ENCODE assay signal across 8 cellular contexts in the genomic region with DNA sequence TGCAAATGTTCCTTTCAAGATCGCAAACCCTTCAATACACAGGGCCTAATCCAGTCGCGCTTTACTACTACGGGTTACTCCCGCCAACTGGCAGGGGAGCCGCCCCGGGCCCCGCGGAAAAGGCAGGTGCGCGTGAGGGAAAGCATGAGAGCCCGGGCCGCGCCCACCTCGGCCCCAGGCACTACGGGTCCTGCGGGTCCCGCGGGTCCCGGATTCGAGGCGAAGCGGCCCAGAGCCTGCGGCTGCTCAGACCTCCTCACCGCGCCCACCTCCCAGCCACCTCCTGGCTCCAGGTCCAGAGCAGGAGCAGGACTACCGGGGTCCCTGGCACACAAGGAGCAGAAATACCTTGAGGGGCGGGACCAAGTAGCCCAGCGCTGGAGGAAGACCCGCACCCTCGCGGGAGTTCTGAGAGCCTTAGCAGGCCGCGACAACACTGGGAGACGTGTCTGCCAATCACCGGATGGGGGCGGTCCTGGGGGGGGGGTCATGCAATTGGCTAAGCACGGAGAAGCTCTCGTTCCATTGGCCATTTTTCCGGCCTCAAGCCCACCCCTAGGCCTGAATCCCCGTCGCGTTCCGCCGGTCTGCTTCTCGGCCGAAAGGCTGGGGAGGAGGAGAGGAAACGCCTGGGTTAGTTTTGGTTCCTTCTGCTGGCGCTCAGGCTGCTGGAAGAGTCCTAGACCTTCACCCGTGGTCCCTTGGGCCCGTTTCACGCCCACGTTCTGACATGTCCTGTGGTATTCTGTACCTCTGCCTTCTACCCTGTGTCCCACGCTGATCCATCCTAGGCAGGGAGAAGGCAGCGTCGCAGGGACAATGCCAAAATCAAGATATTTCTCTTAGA. TPM values are rescaled to one million over a fixed set of nuclear protein-coding genes. Genes with fewer than 3 reads are reported as not detected.
DNase-seq lines count a peak whose midpoint lies in the region; ATAC-seq and TF ChIP-seq lines count a peak whose summit lies in the region.

No MANE protein-coding gene starts in this region.

- H3K4me1 Mint-ChIP-seq in WTC11 (peaks cover 21% of the 10 kb centered on the region), immature natural killer cell (peaks cover 8 to 15% of the 10 kb centered on the region in 2 donors)

- H3K4me2 ChIP-seq in smooth muscle cell: peak overlapping the region; percentile 93

- DNase-seq in A172 (ENCODE audit: low spot score): peak; percentile 92
- DNase-seq in NCI-H2171 (lab: John Stamatoyannopoulos, UW): peak; percentile 77
- peak; percentile 95 for DNase-seq in WTC11 (ENCODE audit: low spot score)
- DNase-seq in caudate nucleus (lab: John Stamatoyannopoulos, UW): peak; percentile 47 to 98 (median 93)
- peak; percentile 81 to 88 (median 87) for DNase-seq in immature natural killer cell
- peak; percentile 83 for DNase-seq in smooth muscle cell (lab: John Stamatoyannopoulos, UW; ENCODE audit: unreplicated experiment)

- ATAC-seq in HG03066 (IDR thresholded peaks at IDR 0.05; ENCODE audit: low read depth, unreplicated experiment): peak; percentile 97
- ATAC-seq in WTC11: peak; percentile 93

- TF ChIP-seq CTCF in WTC11 (IDR thresholded peaks at IDR 0.05) (no peak), smooth muscle cell (IDR thresholded peaks at IDR 0.05; ENCODE audit: borderline replicate concordance, insufficient read depth, poor library complexity, severe bottlenecking) (no peak)

- H3K27me3 Mint-ChIP-seq in WTC11 (ENCODE audit: low read depth) (no peaks in the 10 kb centered on the region; the same call in 1 of the 2 replicates), immature natural killer cell (ENCODE audit: low read depth in 3 of 3) (peaks cover 0 to 5% (median 3%) of the 10 kb centered on the region in 3 donors)

- H3K4me3 ChIP-seq in smooth muscle cell: peak overlapping the region; percentile 66

- no peaks in the 10 kb centered on the region for H4K20me1 ChIP-seq in smooth muscle cell (ENCODE audit: low read depth)

- H2AFZ ChIP-seq in smooth muscle cell (ENCODE audit: low read depth): peak overlapping the region; percentile 91

- H3K9ac ChIP-seq in smooth muscle cell (ENCODE audit: low read depth): peak overlapping the region; percentile 83

- CTCF ChIA-PET in WTC11 (lab: Charles Lee): interaction anchor here (0.7 to 1.4 kb wide), 7 partner anchors 134 to 1512 kb away, joined by 3 to 9 read pairs (median 4); no protein-coding TSS in a partner anchor

- H3F3A ChIP-seq in smooth muscle cell (ENCODE audit: low read depth): peaks cover 17% of the 10 kb centered on the region

- WGBS in smooth muscle cell (ENCODE audit: low lambda C conversion rate): 3% methylated on average over 56 of the region's 56 CpGs

- TF ChIP-seq POLR2A in GM18526 (IDR thresholded peaks at IDR 0.05; ENCODE audit: extremely low read depth, insufficient read length): peak; percentile 84

- no peaks in the 10 kb centered on the region for H3K9me3 ChIP-seq in smooth muscle cell (replicated peaks; ENCODE audit: low read depth)

- peaks cover 6% of the 10 kb centered on the region for H3K4me1 ChIP-seq in smooth muscle cell (ENCODE audit: low read depth)

- peak overlapping the region; percentile 82 for H3K27ac ChIP-seq in caudate nucleus (ENCODE audit: low read depth, low read length)
- peak overlapping the region; percentile 81 for H3K27ac ChIP-seq in smooth muscle cell (ENCODE audit: low read depth)

- no peaks in the 10 kb centered on the region for H3K36me3 ChIP-seq in smooth muscle cell (ENCODE audit: low read depth)

- H3K27ac Mint-ChIP-seq in WTC11: peak overlapping the region; percentile 92
- peak overlapping the region; percentile 65 to 90 (median 83) for H3K27ac Mint-ChIP-seq in immature natural killer cell

- no peaks in the 10 kb centered on the region for H3K9me3 Mint-ChIP-seq in WTC11
- H3K9me3 Mint-ChIP-seq in immature natural killer cell: no peaks in the 10 kb centered on the region

- no peaks in the 10 kb centered on the region for H3K27me3 ChIP-seq in smooth muscle cell (ENCODE audit: low read depth)

- peaks cover 33% of the 10 kb centered on the region for H3K36me3 Mint-ChIP-seq in WTC11
- H3K36me3 Mint-ChIP-seq in immature natural killer cell: no peaks in the 10 kb centered on the region

- no peaks in the 10 kb centered on the region for H3K79me2 ChIP-seq in smooth muscle cell (ENCODE audit: low read depth)

- POLR2A ChIA-PET in WTC11 (lab: Charles Lee): interaction anchor here (0.6 to 2.5 kb wide), 12 partner anchors 10 to 455 kb away, joined by 3 to 29 read pairs (median 3); no protein-coding TSS in a partner anchor

- peak overlapping the region; percentile 53 for H3K4me3 Mint-ChIP-seq in WTC11
- peak overlapping the region; percentile 78 to 92 (median 87) for H3K4me3 Mint-ChIP-seq in immature natural killer cell

TF ChIP-seq in WTC11, 78 proteins besides CTCF, POLR2A, EP300 and RAD21 (continues in another document):
- TF ChIP-seq, protein P1, sequence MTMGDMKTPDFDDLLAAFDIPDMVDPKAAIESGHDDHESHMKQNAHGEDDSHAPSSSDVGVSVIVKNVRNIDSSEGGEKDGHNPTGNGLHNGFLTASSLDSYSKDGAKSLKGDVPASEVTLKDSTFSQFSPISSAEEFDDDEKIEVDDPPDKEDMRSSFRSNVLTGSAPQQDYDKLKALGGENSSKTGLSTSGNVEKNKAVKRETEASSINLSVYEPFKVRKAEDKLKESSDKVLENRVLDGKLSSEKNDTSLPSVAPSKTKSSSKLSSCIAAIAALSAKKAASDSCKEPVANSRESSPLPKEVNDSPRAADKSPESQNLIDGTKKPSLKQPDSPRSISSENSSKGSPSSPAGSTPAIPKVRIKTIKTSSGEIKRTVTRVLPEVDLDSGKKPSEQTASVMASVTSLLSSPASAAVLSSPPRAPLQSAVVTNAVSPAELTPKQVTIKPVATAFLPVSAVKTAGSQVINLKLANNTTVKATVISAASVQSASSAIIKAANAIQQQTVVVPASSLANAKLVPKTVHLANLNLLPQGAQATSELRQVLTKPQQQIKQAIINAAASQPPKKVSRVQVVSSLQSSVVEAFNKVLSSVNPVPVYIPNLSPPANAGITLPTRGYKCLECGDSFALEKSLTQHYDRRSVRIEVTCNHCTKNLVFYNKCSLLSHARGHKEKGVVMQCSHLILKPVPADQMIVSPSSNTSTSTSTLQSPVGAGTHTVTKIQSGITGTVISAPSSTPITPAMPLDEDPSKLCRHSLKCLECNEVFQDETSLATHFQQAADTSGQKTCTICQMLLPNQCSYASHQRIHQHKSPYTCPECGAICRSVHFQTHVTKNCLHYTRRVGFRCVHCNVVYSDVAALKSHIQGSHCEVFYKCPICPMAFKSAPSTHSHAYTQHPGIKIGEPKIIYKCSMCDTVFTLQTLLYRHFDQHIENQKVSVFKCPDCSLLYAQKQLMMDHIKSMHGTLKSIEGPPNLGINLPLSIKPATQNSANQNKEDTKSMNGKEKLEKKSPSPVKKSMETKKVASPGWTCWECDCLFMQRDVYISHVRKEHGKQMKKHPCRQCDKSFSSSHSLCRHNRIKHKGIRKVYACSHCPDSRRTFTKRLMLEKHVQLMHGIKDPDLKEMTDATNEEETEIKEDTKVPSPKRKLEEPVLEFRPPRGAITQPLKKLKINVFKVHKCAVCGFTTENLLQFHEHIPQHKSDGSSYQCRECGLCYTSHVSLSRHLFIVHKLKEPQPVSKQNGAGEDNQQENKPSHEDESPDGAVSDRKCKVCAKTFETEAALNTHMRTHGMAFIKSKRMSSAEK (CRISPR knock-in tag; IDR thresholded peaks at IDR 0.05; ENCODE audit: borderline replicate concordance): peak; percentile 91; the same call in 1 of the 2 replicates
- TF ChIP-seq NFYB (CRISPR knock-in tag; conservative IDR thresholded peaks at IDR 0.05; ENCODE audit: low read depth): peak; percentile 78
- TF ChIP-seq NFATC4 (CRISPR knock-in tag; IDR thresholded peaks at IDR 0.05): peak; percentile 87
- TF ChIP-seq ZNF138 (CRISPR knock-in tag; conservative IDR thresholded peaks at IDR 0.05): peak; percentile 53
- TF ChIP-seq ZNF671 (CRISPR knock-in tag; IDR thresholded peaks at IDR 0.05): peak; percentile 88
- TF ChIP-seq, protein P2, sequence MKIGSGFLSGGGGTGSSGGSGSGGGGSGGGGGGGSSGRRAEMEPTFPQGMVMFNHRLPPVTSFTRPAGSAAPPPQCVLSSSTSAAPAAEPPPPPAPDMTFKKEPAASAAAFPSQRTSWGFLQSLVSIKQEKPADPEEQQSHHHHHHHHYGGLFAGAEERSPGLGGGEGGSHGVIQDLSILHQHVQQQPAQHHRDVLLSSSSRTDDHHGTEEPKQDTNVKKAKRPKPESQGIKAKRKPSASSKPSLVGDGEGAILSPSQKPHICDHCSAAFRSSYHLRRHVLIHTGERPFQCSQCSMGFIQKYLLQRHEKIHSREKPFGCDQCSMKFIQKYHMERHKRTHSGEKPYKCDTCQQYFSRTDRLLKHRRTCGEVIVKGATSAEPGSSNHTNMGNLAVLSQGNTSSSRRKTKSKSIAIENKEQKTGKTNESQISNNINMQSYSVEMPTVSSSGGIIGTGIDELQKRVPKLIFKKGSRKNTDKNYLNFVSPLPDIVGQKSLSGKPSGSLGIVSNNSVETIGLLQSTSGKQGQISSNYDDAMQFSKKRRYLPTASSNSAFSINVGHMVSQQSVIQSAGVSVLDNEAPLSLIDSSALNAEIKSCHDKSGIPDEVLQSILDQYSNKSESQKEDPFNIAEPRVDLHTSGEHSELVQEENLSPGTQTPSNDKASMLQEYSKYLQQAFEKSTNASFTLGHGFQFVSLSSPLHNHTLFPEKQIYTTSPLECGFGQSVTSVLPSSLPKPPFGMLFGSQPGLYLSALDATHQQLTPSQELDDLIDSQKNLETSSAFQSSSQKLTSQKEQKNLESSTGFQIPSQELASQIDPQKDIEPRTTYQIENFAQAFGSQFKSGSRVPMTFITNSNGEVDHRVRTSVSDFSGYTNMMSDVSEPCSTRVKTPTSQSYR (CRISPR knock-in tag; IDR thresholded peaks at IDR 0.05): peak; percentile 39; the same call in 1 of the 2 replicates
- TF ChIP-seq, protein P3, sequence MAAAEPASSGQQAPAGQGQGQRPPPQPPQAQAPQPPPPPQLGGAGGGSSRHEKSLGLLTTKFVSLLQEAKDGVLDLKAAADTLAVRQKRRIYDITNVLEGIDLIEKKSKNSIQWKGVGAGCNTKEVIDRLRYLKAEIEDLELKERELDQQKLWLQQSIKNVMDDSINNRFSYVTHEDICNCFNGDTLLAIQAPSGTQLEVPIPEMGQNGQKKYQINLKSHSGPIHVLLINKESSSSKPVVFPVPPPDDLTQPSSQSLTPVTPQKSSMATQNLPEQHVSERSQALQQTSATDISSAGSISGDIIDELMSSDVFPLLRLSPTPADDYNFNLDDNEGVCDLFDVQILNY (CRISPR knock-in tag; IDR thresholded peaks at IDR 0.05): peak; percentile 72; the same call in 1 of the 2 replicates

RNA-seq across cellular contexts. Expression of a gene that starts 29.0 kb away (rescaled TPM):
- not detected in 2 replicates for total RNA-seq in A172 (2014; rRNA removed; shearing (Covaris generic))
- 14.6 to 27.8 TPM (median 24.0 TPM) in 3 replicates for total RNA-seq in WTC11 (2021)
- not detected for polyA plus RNA-seq in immature natural killer cell
- total RNA-seq in smooth muscle cell: 3.4 and 4.1 TPM in 2 replicates
- 0.71 and 1.5 TPM in 2 replicates for polyA plus RNA-seq in smooth muscle cell

Comparison
In these comparisons a context has a peak if more than half of its experiments do, and no peak if none do; other contexts are left out.
1. Peak in every context shown above with its lines: DNase-seq, ATAC-seq, H3K4me3 ChIP-seq and H3K27ac ChIP-seq.